Comparison of ENCODE assay signal across 8 cellular contexts in the genomic region with DNA sequence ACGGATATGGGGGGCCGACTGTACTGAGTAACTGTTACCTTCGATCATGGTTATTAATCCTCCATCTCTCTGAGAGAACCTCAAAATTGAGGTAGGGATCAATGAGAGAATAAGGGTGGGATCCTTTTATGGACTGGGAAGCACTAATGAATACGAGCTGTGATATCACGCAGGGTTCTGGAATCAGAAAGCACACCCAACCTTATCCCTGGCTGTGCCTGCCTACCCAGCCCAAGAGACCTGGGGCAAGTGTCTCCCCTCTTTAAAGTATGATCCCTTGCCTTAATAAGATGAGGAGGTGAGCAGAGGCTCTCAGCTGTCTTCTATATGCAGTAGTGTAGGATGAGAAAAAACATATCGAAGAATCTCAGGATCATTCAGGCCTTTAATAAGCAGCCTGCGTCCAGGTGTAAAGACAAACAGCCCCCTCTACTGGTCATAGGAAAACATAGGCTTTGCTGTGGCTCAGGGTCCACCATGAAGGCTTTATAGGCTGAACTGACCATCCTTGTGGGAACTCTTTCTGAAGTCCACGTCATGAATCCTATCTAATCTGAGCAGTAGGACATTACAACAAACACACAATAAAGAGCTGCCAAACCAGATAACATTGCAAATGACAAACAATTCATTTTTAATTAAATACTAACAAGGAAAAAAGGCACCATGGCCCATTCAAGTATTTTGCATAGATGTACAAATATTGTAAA. TPM values are rescaled to one million over a fixed set of nuclear protein-coding genes. Genes with fewer than 3 reads are reported as not detected.
DNase-seq lines count a peak whose midpoint lies in the region; ATAC-seq and TF ChIP-seq lines count a peak whose summit lies in the region.

No MANE protein-coding gene starts in this region.

- ATAC-seq in GM18502 (IDR thresholded peaks at IDR 0.05; ENCODE audit: poor library complexity, unreplicated experiment) (peak; percentile 69), left lung (peak; percentile 88), thoracic aorta (ENCODE audit: insufficient number of reproducible peaks, low FRiP score, low read depth) (no peak)

- TF ChIP-seq CTCF in KMS-11 (conservative IDR thresholded peaks at IDR 0.05; ENCODE audit: low read depth, low read length) = peak; percentile 76
- TF ChIP-seq CTCF in left lung (IDR thresholded peaks at IDR 0.05) = peak; percentile 70 to 77
- peak; percentile 74 for TF ChIP-seq CTCF in thoracic aorta (IDR thresholded peaks at IDR 0.05)

- no peak overlapping the region for H2AFZ ChIP-seq in KMS-11 (ENCODE audit: low read depth)

- H4K20me1 ChIP-seq in KMS-11 (ENCODE audit: insufficient read depth) = no peaks in the 10 kb centered on the region

- H3K36me3 ChIP-seq in KMS-11 (ENCODE audit: insufficient read depth) = no peaks in the 10 kb centered on the region
- H3K36me3 ChIP-seq in left lung = peaks cover 0 to 28% of the 10 kb centered on the region in 2 donors
- H3K36me3 ChIP-seq in thoracic aorta = peaks cover 6% of the 10 kb centered on the region

- H3K79me2 ChIP-seq in KMS-11 (ENCODE audit: insufficient read depth, low read depth) = no peaks in the 10 kb centered on the region

- no peak overlapping the region for H3K9ac ChIP-seq in KMS-11

- H3K27ac ChIP-seq in KMS-11 (no peak overlapping the region), left lung (no peak overlapping the region), thoracic aorta (no peak overlapping the region)

- H3K4me1 ChIP-seq in KMS-11 (ENCODE audit: low read depth, poor library complexity, severe bottlenecking) (no peaks in the 10 kb centered on the region), left lung (peaks cover 0 to 15% of the 10 kb centered on the region in 2 donors), thoracic aorta (ENCODE audit: control insufficient read depth in 1 of 2, low read depth in 2 of 2) (peaks cover 9 to 35% of the 10 kb centered on the region in 2 donors)

- no peaks in the 10 kb centered on the region for H3K27me3 ChIP-seq in KMS-11 (ENCODE audit: insufficient read depth, low read depth)
- no peaks in the 10 kb centered on the region for H3K27me3 ChIP-seq in left lung
- no peaks in the 10 kb centered on the region for H3K27me3 ChIP-seq in thoracic aorta (replicated peaks; ENCODE audit: insufficient read depth)

- intact Hi-C loops in left lung (cut with DNase I) = no loop called here

- peak; percentile 84 for DNase-seq in Ammon's horn (ENCODE audit: low spot score)
- DNase-seq in RPMI7951 (ENCODE audit: low read depth) = peak; percentile 62
- peak; percentile 86 for DNase-seq in cerebellar cortex (ENCODE audit: low spot score)
- no peak for DNase-seq in left lung
- DNase-seq in thoracic aorta (ENCODE audit: low spot score) = no peak
- no peak for DNase-seq in NCI-H187 treated with DMSO at 0.1 percent for 48 hours (lab: John Stamatoyannopoulos, UW)

- H3K4me3 ChIP-seq in KMS-11 (IDR thresholded peaks at IDR 0.05; ENCODE audit: insufficient read depth, low read depth, low read length) (no peak overlapping the region), left lung (no peak overlapping the region), thoracic aorta (no peak overlapping the region)

- H3K4me2 ChIP-seq in KMS-11 = no peak overlapping the region

- H3K9me3 ChIP-seq in left lung (no peaks in the 10 kb centered on the region), thoracic aorta (no peaks in the 10 kb centered on the region)

RNA-seq across cellular contexts. Expression of gene NIPAL4, which starts 16.8 kb away (rescaled TPM):
- 0.10 and 0.48 TPM in 2 replicates for total RNA-seq in RPMI7951 (2014; rRNA removed; shearing (Covaris generic))
- total RNA-seq in left lung (under 1 TPM; 0.06 to 0.39 TPM), thoracic aorta (under 1 TPM; 0.27 to 0.49 TPM)

Comparison
In these comparisons a context has a peak if more than half of its experiments do, and no peak if none do; other contexts are left out.
1. DNase-seq: peak in Ammon's horn (single experiment), RPMI7951 (single experiment) and cerebellar cortex (single experiment); none in left lung (0 of 2), thoracic aorta (single experiment) and NCI-H187 treated with DMSO at 0.1 percent for 48 hours (single experiment).
2. Peak in every context shown above with its lines, with median percentiles within 50 percentile points of each other: CTCF ChIP-seq.